Comparison of ENCODE assay signal across 22 cellular contexts in genomic region chr15:62145015-62145735, GRCh38. TPM values are rescaled to one million over a fixed set of nuclear protein-coding genes. Genes with fewer than 3 reads are reported as not detected.
DNase-seq lines count a peak whose midpoint lies in the region; ATAC-seq, FAIRE-seq and TF ChIP-seq lines count a peak whose summit lies in the region.
"Had no signal": no experiment of that assay in that cellular context is flagged by ENCODE, and none has a peak within 500 bp of the region (broad histone marks: within the 10 kb centered on the region; RNA-seq: fewer than 3 reads in every experiment).

No MANE protein-coding gene starts in this region.

- H3K4me2 ChIP-seq in trophoblast cell (ENCODE audit: low read length) (no peak overlapping the region), neural progenitor cell (no peak overlapping the region)

- ATAC-seq in foreskin keratinocyte: peak; percentile 54

- no peak overlapping the region for H3K14ac ChIP-seq in trophoblast cell (ENCODE audit: low read length)

- no peaks in the 10 kb centered on the region for H3K36me3 ChIP-seq in bronchial epithelial cell (ENCODE audit: control insufficient read depth, insufficient read depth, low read length)
- no peaks in the 10 kb centered on the region for H3K36me3 ChIP-seq in stomach
- H3K36me3 ChIP-seq in trophoblast cell (ENCODE audit: control insufficient read depth in 1 of 2, insufficient read depth in 2 of 2, low read length in 2 of 2): no peaks in the 10 kb centered on the region
- no peaks in the 10 kb centered on the region for H3K36me3 ChIP-seq in neural progenitor cell
- H3K36me3 ChIP-seq: BE2C had no signal

- no peak overlapping the region for H3K9ac ChIP-seq in trophoblast cell (ENCODE audit: low read length)
- H3K9ac ChIP-seq in neural progenitor cell: no peak overlapping the region

- no peaks in the 10 kb centered on the region for H3F3A ChIP-seq in neural progenitor cell (ENCODE audit: low read depth)

- no peak overlapping the region for H2BK12ac ChIP-seq in trophoblast cell (ENCODE audit: low read length)

- H4K12ac ChIP-seq in trophoblast cell (ENCODE audit: low read depth, low read length): no peak overlapping the region

- H3K18ac ChIP-seq in trophoblast cell (ENCODE audit: low read length): no peak overlapping the region

- no peak for DNase-seq in RWPE1 (ENCODE audit: low spot score)
- peak; percentile 60 for DNase-seq in bronchial epithelial cell (ENCODE audit: low read depth)
- peak in 1 of 2 donors; percentile 43 for DNase-seq in foreskin keratinocyte
- DNase-seq in stomach: no peak
- DNase-seq in NCI-H748 treated with DMSO at 0.1 percent for 48 hours (lab: John Stamatoyannopoulos, UW): no peak
- DNase-seq in trophoblast cell: no peak
- no peak for DNase-seq in neural progenitor cell (ENCODE audit: low spot score)
- DNase-seq: ACHN; BE2C; C1 segment of cervical spinal cord; CD4-positive, CD25-positive, alpha-beta regulatory T cell; CD8-positive, alpha-beta memory T cell; COR-L47; DMS 273 treated with DMSO at 0.1 percent for 48 hours; DMS79; GDM1; H9 had no signal

- H3K4me1 Mint-ChIP-seq in neural progenitor cell: no peaks in the 10 kb centered on the region

- TF ChIP-seq POLR2A in stomach (IDR thresholded peaks at IDR 0.05): no peak

- no peak overlapping the region for H3K4me3 Mint-ChIP-seq in neural progenitor cell
- H3K4me3 Mint-ChIP-seq: CD4-positive, CD25-positive, alpha-beta regulatory T cell; CD8-positive, alpha-beta memory T cell; H9 had no signal

- WGBS in stomach, 5 donors: 28 to 48% (median 36%) methylated on average over 10 of the region's 10 CpGs
- no CpG with 5 or more reads among the region's 10 CpGs for WGBS in trophoblast cell (ENCODE audit: extremely low coverage, insufficient coverage, insufficient read length)

- intact Hi-C loops in stomach (cut with DNase I; ENCODE audit: low total_unique reads): no loop called here

- H3K27ac ChIP-seq in RWPE1 (peak overlapping the region; percentile 45), foreskin keratinocyte (no peak overlapping the region), stomach (peak overlapping the region; percentile 41 to 72 (median 64)), trophoblast cell (ENCODE audit: low read depth, low read length) (no peak overlapping the region), neural progenitor cell (no peak overlapping the region)

- POLR2A ChIA-PET in RWPE1 (lab: Yijun Ruan, JAX; ENCODE audit: low non-redundant PET): no interaction called here

- H4K91ac ChIP-seq in trophoblast cell (ENCODE audit: low read depth, low read length): no peak overlapping the region

- H2AFZ ChIP-seq in trophoblast cell (ENCODE audit: insufficient read depth, low read length, poor library complexity) (no peak overlapping the region), neural progenitor cell (replicated peaks) (no peak overlapping the region)

- H3K27me3 ChIP-seq in bronchial epithelial cell (ENCODE audit: control insufficient read depth, insufficient read depth, low read length) (no peaks in the 10 kb centered on the region), foreskin keratinocyte (no peaks in the 10 kb centered on the region), stomach (no peaks in the 10 kb centered on the region), trophoblast cell (ENCODE audit: insufficient read depth, low read length) (no peaks in the 10 kb centered on the region), neural progenitor cell (no peaks in the 10 kb centered on the region)
- H3K27me3 ChIP-seq: BE2C had no signal

- no peaks in the 10 kb centered on the region for H3K79me2 ChIP-seq in trophoblast cell (ENCODE audit: control insufficient read depth, insufficient read depth, low read length, poor library complexity)
- H3K79me2 ChIP-seq in neural progenitor cell (ENCODE audit: low read depth): no peaks in the 10 kb centered on the region

- H3K4me3 ChIP-seq in bronchial epithelial cell (ENCODE audit: low read depth, low read length): no peak overlapping the region
- no peak overlapping the region for H3K4me3 ChIP-seq in stomach
- no peak overlapping the region for H3K4me3 ChIP-seq in trophoblast cell (ENCODE audit: low read depth, low read length)
- no peak overlapping the region for H3K4me3 ChIP-seq in neural progenitor cell

- no peak overlapping the region for H3K4ac ChIP-seq in trophoblast cell (ENCODE audit: low read depth, low read length)

- no peaks in the 10 kb centered on the region for H4K20me1 ChIP-seq in neural progenitor cell (ENCODE audit: low read depth)

- no peaks in the 10 kb centered on the region for H3K9me3 Mint-ChIP-seq in neural progenitor cell
- H3K9me3 Mint-ChIP-seq: CD8-positive, alpha-beta memory T cell had no signal

- no peaks in the 10 kb centered on the region for H3K36me3 Mint-ChIP-seq in neural progenitor cell
- H3K36me3 Mint-ChIP-seq: CD4-positive, CD25-positive, alpha-beta regulatory T cell; CD8-positive, alpha-beta memory T cell had no signal

- no peaks in the 10 kb centered on the region for H3K27me3 Mint-ChIP-seq in neural progenitor cell (ENCODE audit: insufficient read depth, low read depth)

- no peak overlapping the region for H4K8ac ChIP-seq in trophoblast cell (ENCODE audit: low read depth, low read length)

- H3K4me1 ChIP-seq in foreskin keratinocyte (peaks cover 7% of the 10 kb centered on the region), stomach (peaks cover 3 to 16% (median 9%) of the 10 kb centered on the region in 4 donors), trophoblast cell (ENCODE audit: control insufficient read depth in 1 of 2, insufficient read depth in 2 of 2, low read length in 2 of 2) (no peaks in the 10 kb centered on the region), neural progenitor cell (no peaks in the 10 kb centered on the region)

- H2BK5ac ChIP-seq in trophoblast cell (ENCODE audit: low read depth, low read length, poor library complexity): no peak overlapping the region

- no peak overlapping the region for H3K23ac ChIP-seq in trophoblast cell (ENCODE audit: low read length)

- H3K27ac Mint-ChIP-seq in neural progenitor cell: no peak overlapping the region
- H3K27ac Mint-ChIP-seq: CD4-positive, CD25-positive, alpha-beta regulatory T cell; CD8-positive, alpha-beta memory T cell; H9 had no signal

- no peak for TF ChIP-seq EP300 in stomach (IDR thresholded peaks at IDR 0.05)

- no peak for FAIRE-seq in bronchial epithelial cell (lab: Jason Lieb, UNC)
- FAIRE-seq: A204.1, GM12892, GM18507, H1 had no signal

- TF ChIP-seq CTCF in RWPE1 (conservative IDR thresholded peaks at IDR 0.05; ENCODE audit: low read depth) (no peak), bronchial epithelial cell (IDR thresholded peaks at IDR 0.05; ENCODE audit: insufficient read depth, low read length, severe bottlenecking) (no peak), foreskin keratinocyte (conservative IDR thresholded peaks at IDR 0.05) (no peak), stomach (IDR thresholded peaks at IDR 0.05) (no peak), neural progenitor cell (IDR thresholded peaks at IDR 0.05) (no peak)

- H2AK5ac ChIP-seq in trophoblast cell (ENCODE audit: low read length): no peak overlapping the region

- CTCF ChIA-PET in RWPE1 (lab: Yijun Ruan, JAX): interaction anchor here (1.3 kb wide), 1 partner anchor 162 kb away, joined by 11 read pairs; no protein-coding TSS in a partner anchor

- H3K9me3 ChIP-seq in stomach: no peaks in the 10 kb centered on the region
- no peaks in the 10 kb centered on the region for H3K9me3 ChIP-seq in trophoblast cell (ENCODE audit: insufficient read depth, low read depth, low read length)
- no peaks in the 10 kb centered on the region for H3K9me3 ChIP-seq in neural progenitor cell (ENCODE audit: low read depth)
- H3K9me3 ChIP-seq: BE2C had no signal

- H3K79me1 ChIP-seq in trophoblast cell (ENCODE audit: low read length): no peaks in the 10 kb centered on the region

- no peak overlapping the region for H2BK120ac ChIP-seq in trophoblast cell (ENCODE audit: insufficient read depth, low read length, poor library complexity)

RNA-seq across cellular contexts. Expression of gene C2CD4B, which starts 19.9 kb away (rescaled TPM):
- 0.26 TPM in 2 replicates for total RNA-seq in bronchial epithelial cell
- total RNA-seq in foreskin keratinocyte: not detected in 2 replicates
- polyA plus RNA-seq in foreskin keratinocyte: not detected in 2 replicates
- 10 to 100 TPM in 3 of 5 donors, 1 to 10 TPM in 1, not detected in 1; 2.3 to 30.3 (median 22.3) TPM for total RNA-seq in stomach
- 10 to 100 TPM in 2 of 3 donors, 1 to 10 TPM in 1; 6.1 to 13.1 (median 11.8) TPM for polyA plus RNA-seq in stomach
- 0.74 and 0.90 TPM in 2 replicates for polyA plus RNA-seq in trophoblast cell (2013)
- 0.43 TPM in 1 of 2 replicates, not detected in the other for total RNA-seq in neural progenitor cell (ENCODE audit: low replicate concordance)
- total RNA-seq: Daoy had no signal
- polyA plus RNA-seq: CD8-positive, alpha-beta memory T cell had no signal

Comparison
In these comparisons a context has a peak if more than half of its experiments do, and no peak if none do; other contexts are left out.
1. H3K27ac ChIP-seq: peak in RWPE1 (single experiment) and stomach (5 of 5); none in foreskin keratinocyte (single experiment), trophoblast cell (single experiment) and neural progenitor cell (single experiment).